In genomic region chr13:79228972-79229371, GRCh38 we compare ENCODE assay signal across 20 cellular contexts.
"Had no signal": no experiment of that assay in that cellular context is flagged by ENCODE, and none has a peak within 500 bp of the region (broad histone marks: within the 10 kb centered on the region; RNA-seq: fewer than 3 reads in every experiment).

No MANE protein-coding gene starts in this region.

- H3K36me3 ChIP-seq: gastrocnemius medialis had no signal

- H3K36me3 Mint-ChIP-seq: activated naive CD8-positive, alpha-beta T cell treated with anti-CD3 and anti-CD28 coated beads, Interleukin-2, amount 10 ng/mL, durations not matched to agents 7 days and 5 days; naive thymus-derived CD8-positive, alpha-beta T cell; type B pancreatic cell had no signal

- H3K9me3 Mint-ChIP-seq: activated CD4-positive, alpha-beta T cell treated with anti-CD3 and anti-CD28 coated beads, Interleukin-2, amount 10 ng/mL, durations not matched to agents 24 days and 14 days; activated CD8-positive, alpha-beta T cell treated with anti-CD3 and anti-CD28 coated beads for 36 hours; activated naive CD8-positive, alpha-beta T cell treated with anti-CD3 and anti-CD28 coated beads, Interleukin-2, amount 10 ng/mL, durations not matched to agents 7 days and 5 days; activated T-cell treated with anti-CD3 and anti-CD28 coated beads, Interleukin-2, amount 50 U/mL, for 24 hours; activated T-helper 2 cell treated with anti-CD3 and anti-CD28 coated beads, Interferon-gamma antibody, Interleukin-2, Interleukin-4, amounts not matched to agents 10 μg/mL and 5 μg/mL and 100 μg/mL, durations not matched to agents 14 hours and 24 hours and 36 hours; endodermal cell; naive thymus-derived CD8-positive, alpha-beta T cell; stimulated activated naive CD8-positive, alpha-beta T cell treated with anti-CD3 and anti-CD28 coated beads, Interleukin-15, amount 100 ng/mL, for 72 hours; type B pancreatic cell had no signal

- H3K4me1 ChIP-seq: gastrocnemius medialis, psoas muscle had no signal

- H3K27me3 Mint-ChIP-seq: type B pancreatic cell had no signal

- H3K4me1 Mint-ChIP-seq: activated CD4-positive, alpha-beta T cell treated with anti-CD3 and anti-CD28 coated beads, Interleukin-2, amount 10 ng/mL, durations not matched to agents 24 days and 14 days; activated naive CD8-positive, alpha-beta T cell treated with anti-CD3 and anti-CD28 coated beads, Interleukin-2, amount 10 ng/mL, durations not matched to agents 7 days and 5 days; naive thymus-derived CD8-positive, alpha-beta T cell; stimulated activated naive CD8-positive, alpha-beta T cell treated with anti-CD3 and anti-CD28 coated beads, Interleukin-15, amount 100 ng/mL, for 72 hours had no signal

- H3K27ac Mint-ChIP-seq: activated CD4-positive, alpha-beta T cell treated with anti-CD3 and anti-CD28 coated beads, Interleukin-2, amount 10 ng/mL, durations not matched to agents 24 days and 14 days; activated CD8-positive, alpha-beta T cell treated with anti-CD3 and anti-CD28 coated beads for 36 hours; activated naive CD8-positive, alpha-beta T cell treated with anti-CD3 and anti-CD28 coated beads, Interleukin-2, amount 10 ng/mL, durations not matched to agents 7 days and 5 days; activated T-cell treated with anti-CD3 and anti-CD28 coated beads, Interleukin-2, amount 50 U/mL, for 24 hours; activated T-helper 2 cell treated with anti-CD3 and anti-CD28 coated beads, Interferon-gamma antibody, Interleukin-2, Interleukin-4, amounts not matched to agents 10 μg/mL and 5 μg/mL and 100 μg/mL, durations not matched to agents 14 hours and 24 hours and 36 hours; endodermal cell; naive thymus-derived CD8-positive, alpha-beta T cell; stimulated activated naive CD8-positive, alpha-beta T cell treated with anti-CD3 and anti-CD28 coated beads, Interleukin-15, amount 100 ng/mL, for 72 hours; type B pancreatic cell had no signal

- DNase-seq: activated CD4-positive, alpha-beta T cell treated with anti-CD3 and anti-CD28 coated beads, Interleukin-2, amount 10 ng/mL, durations not matched to agents 24 days and 14 days; activated CD4-positive, CD25-positive, alpha-beta regulatory T cell; activated CD8-positive, alpha-beta T cell treated with anti-CD3 and anti-CD28 coated beads for 36 hours; activated naive CD4-positive, alpha-beta T cell treated with Interleukin-2 at 50 U/mL for 16 hours; activated naive CD8-positive, alpha-beta T cell treated with anti-CD3 and anti-CD28 coated beads, Interleukin-2, amount 10 ng/mL, durations not matched to agents 7 days and 5 days; activated T-cell treated with anti-CD3 and anti-CD28 coated beads, Interleukin-2, amount 50 U/mL, for 24 hours; amygdala; caudate nucleus; endodermal cell; gastrocnemius medialis; head of caudate nucleus; mesenchymal stem cell; naive thymus-derived CD8-positive, alpha-beta T cell; psoas muscle; right cardiac atrium; stimulated activated CD4-positive, alpha-beta T cell treated with anti-CD3 and anti-CD28 coated beads, Interleukin-2, amount 100 ng/mL, for 24 hours; stimulated activated naive CD8-positive, alpha-beta T cell treated with anti-CD3 and anti-CD28 coated beads, Interleukin-15, amount 100 ng/mL, for 72 hours; T-helper 9 cell had no signal

- H3K9me3 ChIP-seq: gastrocnemius medialis, psoas muscle had no signal

- H3K4me3 Mint-ChIP-seq: activated CD4-positive, alpha-beta T cell treated with anti-CD3 and anti-CD28 coated beads, Interleukin-2, amount 10 ng/mL, durations not matched to agents 24 days and 14 days; activated CD8-positive, alpha-beta T cell treated with anti-CD3 and anti-CD28 coated beads for 36 hours; activated naive CD8-positive, alpha-beta T cell treated with anti-CD3 and anti-CD28 coated beads, Interleukin-2, amount 10 ng/mL, durations not matched to agents 7 days and 5 days; activated T-cell treated with anti-CD3 and anti-CD28 coated beads, Interleukin-2, amount 50 U/mL, for 24 hours; endodermal cell; naive thymus-derived CD8-positive, alpha-beta T cell; stimulated activated naive CD8-positive, alpha-beta T cell treated with anti-CD3 and anti-CD28 coated beads, Interleukin-15, amount 100 ng/mL, for 72 hours; type B pancreatic cell had no signal

- H3K4me3 ChIP-seq: gastrocnemius medialis, psoas muscle had no signal

- H3K27me3 ChIP-seq: gastrocnemius medialis had no signal

- H3K27ac ChIP-seq: gastrocnemius medialis, psoas muscle had no signal
